In genomic region chr6:137543114-137543513, GRCh38 we compare ENCODE assay signal across 19 cellular contexts. TPM values are rescaled to one million over a fixed set of nuclear protein-coding genes. Genes with fewer than 3 reads are reported as not detected.
DNase-seq lines count a peak whose midpoint lies in the region; ATAC-seq and TF ChIP-seq lines count a peak whose summit lies in the region.
"Had no signal": no experiment of that assay in that cellular context is flagged by ENCODE, and none has a peak within 500 bp of the region (broad histone marks: within the 10 kb centered on the region; RNA-seq: fewer than 3 reads in every experiment).

No MANE protein-coding gene starts in this region.

- POLR2A ChIA-PET in WTC11 (lab: Charles Lee), result no interaction called here
- POLR2A ChIA-PET in activated CD8-positive, alpha-beta T cell treated with anti-CD3 and anti-CD28 coated beads, Interleukin-2, amount 10 ng/mL, durations not matched to agents 7 days and 5 days (lab: Charles Lee), result no interaction called here

- no peaks in the 10 kb centered on the region for H3K27me3 Mint-ChIP-seq in WTC11 (ENCODE audit: low read depth)
- peaks cover 11% of the 10 kb centered on the region for H3K27me3 Mint-ChIP-seq in activated CD8-positive, alpha-beta T cell treated with anti-CD3 and anti-CD28 coated beads, Interleukin-2, amount 10 ng/mL, durations not matched to agents 7 days and 5 days (ENCODE audit: low read depth)
- H3K27me3 Mint-ChIP-seq: CD4-positive, alpha-beta memory T cell had no signal

- H2AFZ ChIP-seq in Loucy (ENCODE audit: low read length), result no peak overlapping the region

- H3K4me1 ChIP-seq in Loucy (ENCODE audit: insufficient read depth, low read length, poor library complexity, severe bottlenecking), result no peaks in the 10 kb centered on the region
- H3K4me1 ChIP-seq: BE2C had no signal

- H3K36me3 ChIP-seq in Loucy (ENCODE audit: insufficient read depth, low read length), result no peaks in the 10 kb centered on the region
- H3K36me3 ChIP-seq: BE2C had no signal

- H3K4me2 ChIP-seq in Loucy (ENCODE audit: low read depth, low read length, poor library complexity, severe bottlenecking), result no peak overlapping the region
- H3K4me2 ChIP-seq: SK-N-SH had no signal

- no peaks in the 10 kb centered on the region for H3K79me2 ChIP-seq in Loucy (ENCODE audit: insufficient read depth, low read length)

- ATAC-seq in WTC11 (peak; percentile 56), GM21619 (IDR thresholded peaks at IDR 0.05; ENCODE audit: unreplicated experiment) (no peak)
- no peak for ATAC-seq in activated CD8-positive, alpha-beta T cell treated with anti-CD3 and anti-CD28 coated beads, Interleukin-2, amount 10 ng/mL, durations not matched to agents 7 days and 5 days
- ATAC-seq: HCT116 had no signal

- no peaks in the 10 kb centered on the region for H4K20me1 ChIP-seq in Loucy (ENCODE audit: insufficient read depth, low read length, poor library complexity, severe bottlenecking)

- no peaks in the 10 kb centered on the region for H3K36me3 Mint-ChIP-seq in WTC11
- H3K36me3 Mint-ChIP-seq in activated CD8-positive, alpha-beta T cell treated with anti-CD3 and anti-CD28 coated beads, Interleukin-2, amount 10 ng/mL, durations not matched to agents 7 days and 5 days (ENCODE audit: low read depth), result peaks cover 3% of the 10 kb centered on the region

- DNase-seq in DMS53 (lab: John Stamatoyannopoulos, UW), result peak; percentile 29
- no peak for DNase-seq in DMS53 treated with DMSO at 0.1 percent for 48 hours (lab: John Stamatoyannopoulos, UW; ENCODE audit: unreplicated experiment)
- DNase-seq in COR-L47 (lab: John Stamatoyannopoulos, UW), result peak; percentile 13
- DNase-seq in WTC11 (ENCODE audit: low spot score), result no peak
- no peak for DNase-seq in activated CD8-positive, alpha-beta memory T cell treated with anti-CD3 and anti-CD28 coated beads, Interleukin-2, amount 50 U/mL, for 48 hours
- no peak for DNase-seq in activated CD8-positive, alpha-beta T cell treated with anti-CD3 and anti-CD28 coated beads, Interleukin-2, amount 10 ng/mL, durations not matched to agents 7 days and 5 days
- DNase-seq: 8988T; BE2C; CD4-positive, alpha-beta memory T cell; MV-4-11; NCI-H1436 treated with DMSO at 0.1 percent for 48 hours; NCI-H2029 treated with DMSO at 0.1 percent for 48 hours; NCI-H2227 treated with DMSO at 0.1 percent for 48 hours; NCI-H82; Right ventricle myocardium superior; SK-N-SH had no signal

- H3F3A ChIP-seq in Loucy (ENCODE audit: low read depth), result no peaks in the 10 kb centered on the region

- no peak overlapping the region for H3K4me3 ChIP-seq in Loucy (ENCODE audit: low read length, poor library complexity, severe bottlenecking)

- no peaks in the 10 kb centered on the region for H3K9me3 ChIP-seq in Loucy (ENCODE audit: insufficient read depth, low read depth, low read length)
- H3K9me3 ChIP-seq: BE2C, SK-N-SH had no signal

- H3K9ac ChIP-seq in Loucy (ENCODE audit: low read depth, low read length, poor library complexity, severe bottlenecking), result no peak overlapping the region
- H3K9ac ChIP-seq: SK-N-SH had no signal

- TF ChIP-seq CTCF in Loucy (conservative IDR thresholded peaks at IDR 0.05; ENCODE audit: low read length) (0 out of 2 replicates have a peak, but pooled peaks have one; percentile 10), WTC11 (IDR thresholded peaks at IDR 0.05) (no peak)

- H3K27ac Mint-ChIP-seq in WTC11, result 0 out of 2 replicates have a peak overlapping the region, but pooled peaks have one; percentile 79
- H3K27ac Mint-ChIP-seq in activated CD8-positive, alpha-beta T cell treated with anti-CD3 and anti-CD28 coated beads, Interleukin-2, amount 10 ng/mL, durations not matched to agents 7 days and 5 days, result no peak overlapping the region

- CTCF ChIA-PET in WTC11 (lab: Charles Lee), result interaction anchor here (0.6 to 1.6 kb wide), 5 partner anchors 13 to 69 kb away, joined by 3 to 7 read pairs (median 3); partner anchors contain the start of gene OLIG3
- CTCF ChIA-PET in activated CD8-positive, alpha-beta T cell treated with anti-CD3 and anti-CD28 coated beads, Interleukin-2, amount 10 ng/mL, durations not matched to agents 7 days and 5 days (lab: Charles Lee), result interaction anchor here (2.0 kb wide), 1 partner anchor 16 kb away, joined by 7 read pairs; no protein-coding TSS in a partner anchor

- peaks cover 67% of the 10 kb centered on the region for H3K4me1 Mint-ChIP-seq in WTC11
- H3K4me1 Mint-ChIP-seq in activated CD8-positive, alpha-beta T cell treated with anti-CD3 and anti-CD28 coated beads, Interleukin-2, amount 10 ng/mL, durations not matched to agents 7 days and 5 days (ENCODE audit: low read depth), result peaks cover 9% of the 10 kb centered on the region

- H3K9me2 ChIP-seq in Loucy (replicated peaks; ENCODE audit: low read depth, low read length), result no peaks in the 10 kb centered on the region
- H3K9me2 ChIP-seq: SK-N-SH had no signal

- H3K4me3 Mint-ChIP-seq in WTC11, result peak overlapping the region; percentile 33
- H3K4me3 Mint-ChIP-seq in activated CD8-positive, alpha-beta T cell treated with anti-CD3 and anti-CD28 coated beads, Interleukin-2, amount 10 ng/mL, durations not matched to agents 7 days and 5 days, result no peak overlapping the region

- H3K9me3 Mint-ChIP-seq in WTC11, result 0 out of 2 replicates have a peak, but pooled peaks cover 4% of the 10 kb centered on the region
- peaks cover 7% of the 10 kb centered on the region for H3K9me3 Mint-ChIP-seq in activated CD8-positive, alpha-beta T cell treated with anti-CD3 and anti-CD28 coated beads, Interleukin-2, amount 10 ng/mL, durations not matched to agents 7 days and 5 days (ENCODE audit: insufficient read depth)

- no peaks in the 10 kb centered on the region for H3K27me3 ChIP-seq in Loucy (ENCODE audit: insufficient read depth, low read length, poor library complexity, severe bottlenecking)

TF ChIP-seq in WTC11, 78 proteins besides CTCF, POLR2A, EP300 and RAD21:
- TF ChIP-seq ZNF232 (CRISPR knock-in tag; IDR thresholded peaks at IDR 0.05), result no peak
- TF ChIP-seq ZNF423 (CRISPR knock-in tag; IDR thresholded peaks at IDR 0.05), result 0 out of 2 replicates have a peak, but pooled peaks have one; percentile 13

RNA-seq across cellular contexts. Expression of gene OLIG3, which starts 48.9 kb away (rescaled TPM):
- 1.8 to 5.4 TPM (median 2.2 TPM) in 3 replicates for total RNA-seq in WTC11 (2021)
- under 1 TPM; 0.34 to 0.44 TPM for total RNA-seq in activated CD8-positive, alpha-beta T cell treated with anti-CD3 and anti-CD28 coated beads, Interleukin-2, amount 10 ng/mL, durations not matched to agents 7 days and 5 days
- total RNA-seq: CD4-positive, alpha-beta memory T cell; Right ventricle myocardium superior had no signal

Comparison
In these comparisons a context has a peak if more than half of its experiments do, and no peak if none do; other contexts are left out.
1. DNase-seq: peak in DMS53 (single experiment) and COR-L47 (single experiment); none in DMS53 treated with DMSO at 0.1 percent for 48 hours (single experiment), WTC11 (single experiment), activated CD8-positive, alpha-beta memory T cell treated with anti-CD3 and anti-CD28 coated beads, Interleukin-2, amount 50 U/mL, for 48 hours (single experiment) and activated CD8-positive, alpha-beta T cell treated with anti-CD3 and anti-CD28 coated beads, Interleukin-2, amount 10 ng/mL, durations not matched to agents 7 days and 5 days (single experiment).